In genomic region chr7:32070406-32071360, GRCh38 we compare ENCODE assay signal across 10 cellular contexts. TPM values are rescaled to one million over a fixed set of nuclear protein-coding genes. Genes with fewer than 3 reads are reported as not detected.
A peak's percentile ranks its signal among the peaks of the same experiment; 100 is the strongest.
DNase-seq lines count a peak whose midpoint lies in the region; TF ChIP-seq lines count a peak whose summit lies in the region.
"Had no signal": no experiment of that assay in that cellular context is flagged by ENCODE, and none has a peak within 500 bp of the region (broad histone marks: within the 10 kb centered on the region; RNA-seq: fewer than 3 reads in every experiment).

TSS of gene PDE1C (minus strand) at chr7:32070407.

- H3K27ac ChIP-seq in AG04450 (ENCODE audit: low read depth, low read length), result no peak within 1 kb of the TSS
- H3K27ac ChIP-seq: thyroid gland had no signal

- peaks cover 5% of the 10 kb centered on the region; the same call in 1 of the 2 replicates for H3K9me3 ChIP-seq in AG04450 (ENCODE audit: control insufficient read depth, insufficient read depth, low read length)
- no peaks in the 10 kb centered on the region for H3K9me3 ChIP-seq in neuron (ENCODE audit: low read length)
- H3K9me3 ChIP-seq: thyroid gland had no signal

- peaks cover 4% of the 10 kb centered on the region for H3K27me3 ChIP-seq in AG04450 (ENCODE audit: control insufficient read depth, insufficient read depth, low read length)
- peaks cover 46% of the 10 kb centered on the region for H3K27me3 ChIP-seq in neuron (ENCODE audit: insufficient read depth, low read length)
- H3K27me3 ChIP-seq: thyroid gland had no signal

- peaks cover 4% of the 10 kb centered on the region for H3K4me1 ChIP-seq in neuron (ENCODE audit: insufficient read depth, low read length)
- H3K4me1 ChIP-seq: thyroid gland had no signal

- H3K4me3 ChIP-seq in AG04450 (ENCODE audit: low read depth, low read length) (peak within 1 kb of the TSS; percentile 58), neuron (ENCODE audit: low read length) (peak within 1 kb of the TSS; percentile 26)

- in situ Hi-C loops in KBM-7 (cut with MboI; ENCODE audit: low pct_unique_long_range_greater_than_20kb, low sequenced_read_pairs), result no loop called here

- CTCF ChIA-PET in AG04450 (lab: Charles Lee), result interaction anchor here (0.9 kb wide), 1 partner anchor 133 kb away, joined by 3 read pairs; no protein-coding TSS in a partner anchor

- H2AFZ ChIP-seq in neuron (ENCODE audit: low read depth, low read length), result peak within 1 kb of the TSS; percentile 62

- POLR2A ChIA-PET in AG04450 (lab: Yijun Ruan, JAX), result no interaction called here

- DNase-seq in AG04450 (ENCODE audit: low read depth, low spot score) (no peak), NCI-H510A treated with DMSO at 0.1 percent for 48 hours (lab: John Stamatoyannopoulos, UW) (peak; percentile 24), globus pallidus (ENCODE audit: low spot score) (peak; percentile 75), SW 1271 (lab: John Stamatoyannopoulos, UW) (no peak), GDM1 (lab: John Stamatoyannopoulos, UW) (no peak), KBM-7 (no peak)
- no peak for DNase-seq in effector CD8-positive, alpha-beta T cell (lab: John Stamatoyannopoulos, UW)
- DNase-seq: CD8-positive, alpha-beta memory T cell had no signal

- no peak for TF ChIP-seq CTCF in AG04450 (IDR thresholded peaks at IDR 0.05; ENCODE audit: low read depth, low read length)

- H3K36me3 ChIP-seq in neuron (ENCODE audit: insufficient read depth, low read length), result no peaks in the 10 kb centered on the region
- H3K36me3 ChIP-seq: thyroid gland had no signal

RNA-seq across cellular contexts. Expression of gene PDE1C, which starts in this region (rescaled TPM):
- 3.4 and 3.8 TPM in 2 replicates for polyA plus RNA-seq in AG04450 (2011; rRNA removed)
- 12.3 and 12.6 TPM in 2 replicates for polyA minus RNA-seq in AG04450 (2011; rRNA and poly(A)+ RNA removed)
- polyA plus RNA-seq: CD8-positive, alpha-beta memory T cell had no signal

Comparison
In these comparisons a context has a peak if more than half of its experiments do, and no peak if none do; other contexts are left out.
1. DNase-seq: peak in NCI-H510A treated with DMSO at 0.1 percent for 48 hours (single experiment) and globus pallidus (single experiment); none in AG04450 (single experiment), effector CD8-positive, alpha-beta T cell (single experiment), SW 1271 (0 of 2), GDM1 (single experiment) and KBM-7 (single experiment).